Comparison of ENCODE assay signal across 22 cellular contexts in genomic region chr7:1340640-1341360, GRCh38.
"Had no signal": no experiment of that assay in that cellular context is flagged by ENCODE, and none has a peak within 500 bp of the region (broad histone marks: within the 10 kb centered on the region; RNA-seq: fewer than 3 reads in every experiment).

No MANE protein-coding gene starts in this region.

- H3K27me3 ChIP-seq: ascending aorta, body of pancreas had no signal

- H3K4me3 ChIP-seq: ascending aorta, body of pancreas had no signal

- H3K4me1 ChIP-seq: ascending aorta, body of pancreas had no signal

- DNase-seq: activated CD4-positive, alpha-beta T cell treated with anti-CD3 and anti-CD28 coated beads for 4 hours; activated CD8-positive, alpha-beta memory T cell treated with anti-CD3 and anti-CD28 coated beads, Interleukin-2, amount 50 U/mL, for 4 hours; activated CD8-positive, alpha-beta T cell treated with anti-CD3 and anti-CD28 coated beads for 36 hours; activated effector memory CD4-positive, alpha-beta T cell treated with Interleukin-2 at 50 U/mL for 16 hours; activated naive CD4-positive, alpha-beta T cell; activated T-cell treated with anti-CD3 and anti-CD28 coated beads, Interleukin-2, amount 50 U/mL, for 1 hour; body of pancreas; NCI-H1092; NCI-H1417; NCI-H1930; NCI-H2107; NCI-H345; NCI-H510A; NCI-H526 treated with DMSO at 0.1 percent for 48 hours; NK-92 treated with Interleukin-12 subunit alpha and Interleukin-12 subunit beta, amount 100 ng/mL, for 24 hours; OCI-M1; RPMI8226; SHP77 treated with DMSO at 0.1 percent for 48 hours had no signal

- H3K9ac ChIP-seq: KMS-11 had no signal

- ATAC-seq: activated CD4-positive, CD25-positive, alpha-beta regulatory T cell treated with anti-CD3 and anti-CD28 coated beads, Interleukin-2, amount 50 U/mL, for 24 hours; activated CD8-positive, alpha-beta T cell treated with anti-CD3 and anti-CD28 coated beads for 36 hours; body of pancreas; Panc1 had no signal

- H3K36me3 ChIP-seq: ascending aorta had no signal

- H3K4me2 ChIP-seq: KMS-11 had no signal

- H3K27ac ChIP-seq: ascending aorta, body of pancreas, KMS-11 had no signal
